ENCODE assay signal across 1 cellular context in the genomic region with DNA sequence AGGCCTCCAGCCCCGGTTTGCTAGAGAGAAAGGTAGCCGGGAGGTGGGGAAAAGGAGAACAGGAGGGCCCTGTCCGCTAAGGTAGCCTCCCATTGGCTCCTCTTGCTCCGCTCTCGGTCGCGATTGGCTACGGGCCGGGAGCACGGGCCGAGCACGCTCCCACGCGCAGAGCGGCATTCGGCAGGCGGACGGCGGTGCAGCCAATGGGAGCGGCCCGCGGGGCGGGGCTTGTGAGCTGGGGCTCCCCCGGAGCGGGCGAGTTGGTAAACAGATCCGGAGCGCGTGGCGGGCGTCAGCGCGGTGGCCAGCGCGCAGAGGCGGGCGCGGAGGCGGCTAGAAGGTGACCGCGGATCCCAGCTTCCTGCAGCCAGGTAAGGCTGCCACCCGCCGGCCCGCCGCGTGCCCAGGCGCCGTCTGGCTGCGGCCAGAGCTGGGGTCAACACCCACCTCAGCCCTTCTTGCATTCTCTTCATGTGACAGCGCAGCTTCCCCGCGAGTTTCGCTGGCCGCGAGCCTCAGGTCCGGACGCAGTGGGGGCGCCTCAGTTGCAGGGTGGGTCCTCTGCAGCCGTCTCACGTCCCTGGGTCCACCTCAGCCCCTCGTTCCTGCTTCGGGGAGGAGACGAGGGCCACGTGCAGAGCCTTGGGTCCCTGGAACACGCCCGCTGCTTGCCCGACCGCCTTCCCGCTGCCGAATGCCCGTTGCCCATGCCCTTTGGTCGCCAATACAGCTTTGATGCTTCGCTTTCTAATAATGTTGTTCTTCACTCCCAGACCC.
A peak's percentile ranks its signal among the peaks of the same experiment; 100 is the strongest.
TF ChIP-seq lines count a peak whose summit lies in the region.

Gene COQ8A, plus strand, starts transcription at position 266 of the 777 bp plus-strand sequence. CDS start 21,092 bp downstream, outside the sequence.

TF ChIP-seq in HepG2, 621 proteins besides CTCF, POLR2A, EP300 and RAD21 (continued from another document and continues in another):
- TF ChIP-seq, protein P1, sequence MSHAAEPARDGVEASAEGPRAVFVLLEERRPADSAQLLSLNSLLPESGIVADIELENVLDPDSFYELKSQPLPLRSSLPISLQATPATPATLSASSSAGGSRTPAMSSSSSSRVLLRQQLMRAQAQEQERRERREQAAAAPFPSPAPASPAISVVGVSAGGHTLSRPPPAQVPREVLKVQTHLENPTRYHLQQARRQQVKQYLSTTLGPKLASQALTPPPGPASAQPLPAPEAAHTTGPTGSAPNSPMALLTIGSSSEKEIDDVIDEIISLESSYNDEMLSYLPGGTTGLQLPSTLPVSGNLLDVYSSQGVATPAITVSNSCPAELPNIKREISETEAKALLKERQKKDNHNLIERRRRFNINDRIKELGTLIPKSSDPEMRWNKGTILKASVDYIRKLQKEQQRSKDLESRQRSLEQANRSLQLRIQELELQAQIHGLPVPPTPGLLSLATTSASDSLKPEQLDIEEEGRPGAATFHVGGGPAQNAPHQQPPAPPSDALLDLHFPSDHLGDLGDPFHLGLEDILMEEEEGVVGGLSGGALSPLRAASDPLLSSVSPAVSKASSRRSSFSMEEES (CRISPR knock-in tag; IDR thresholded peaks at IDR 0.05) = no peak
- peak; percentile 72 for TF ChIP-seq ZFP91 (CRISPR knock-in tag; IDR thresholded peaks at IDR 0.05; ENCODE audit: borderline replicate concordance)
- TF ChIP-seq, protein P2, sequence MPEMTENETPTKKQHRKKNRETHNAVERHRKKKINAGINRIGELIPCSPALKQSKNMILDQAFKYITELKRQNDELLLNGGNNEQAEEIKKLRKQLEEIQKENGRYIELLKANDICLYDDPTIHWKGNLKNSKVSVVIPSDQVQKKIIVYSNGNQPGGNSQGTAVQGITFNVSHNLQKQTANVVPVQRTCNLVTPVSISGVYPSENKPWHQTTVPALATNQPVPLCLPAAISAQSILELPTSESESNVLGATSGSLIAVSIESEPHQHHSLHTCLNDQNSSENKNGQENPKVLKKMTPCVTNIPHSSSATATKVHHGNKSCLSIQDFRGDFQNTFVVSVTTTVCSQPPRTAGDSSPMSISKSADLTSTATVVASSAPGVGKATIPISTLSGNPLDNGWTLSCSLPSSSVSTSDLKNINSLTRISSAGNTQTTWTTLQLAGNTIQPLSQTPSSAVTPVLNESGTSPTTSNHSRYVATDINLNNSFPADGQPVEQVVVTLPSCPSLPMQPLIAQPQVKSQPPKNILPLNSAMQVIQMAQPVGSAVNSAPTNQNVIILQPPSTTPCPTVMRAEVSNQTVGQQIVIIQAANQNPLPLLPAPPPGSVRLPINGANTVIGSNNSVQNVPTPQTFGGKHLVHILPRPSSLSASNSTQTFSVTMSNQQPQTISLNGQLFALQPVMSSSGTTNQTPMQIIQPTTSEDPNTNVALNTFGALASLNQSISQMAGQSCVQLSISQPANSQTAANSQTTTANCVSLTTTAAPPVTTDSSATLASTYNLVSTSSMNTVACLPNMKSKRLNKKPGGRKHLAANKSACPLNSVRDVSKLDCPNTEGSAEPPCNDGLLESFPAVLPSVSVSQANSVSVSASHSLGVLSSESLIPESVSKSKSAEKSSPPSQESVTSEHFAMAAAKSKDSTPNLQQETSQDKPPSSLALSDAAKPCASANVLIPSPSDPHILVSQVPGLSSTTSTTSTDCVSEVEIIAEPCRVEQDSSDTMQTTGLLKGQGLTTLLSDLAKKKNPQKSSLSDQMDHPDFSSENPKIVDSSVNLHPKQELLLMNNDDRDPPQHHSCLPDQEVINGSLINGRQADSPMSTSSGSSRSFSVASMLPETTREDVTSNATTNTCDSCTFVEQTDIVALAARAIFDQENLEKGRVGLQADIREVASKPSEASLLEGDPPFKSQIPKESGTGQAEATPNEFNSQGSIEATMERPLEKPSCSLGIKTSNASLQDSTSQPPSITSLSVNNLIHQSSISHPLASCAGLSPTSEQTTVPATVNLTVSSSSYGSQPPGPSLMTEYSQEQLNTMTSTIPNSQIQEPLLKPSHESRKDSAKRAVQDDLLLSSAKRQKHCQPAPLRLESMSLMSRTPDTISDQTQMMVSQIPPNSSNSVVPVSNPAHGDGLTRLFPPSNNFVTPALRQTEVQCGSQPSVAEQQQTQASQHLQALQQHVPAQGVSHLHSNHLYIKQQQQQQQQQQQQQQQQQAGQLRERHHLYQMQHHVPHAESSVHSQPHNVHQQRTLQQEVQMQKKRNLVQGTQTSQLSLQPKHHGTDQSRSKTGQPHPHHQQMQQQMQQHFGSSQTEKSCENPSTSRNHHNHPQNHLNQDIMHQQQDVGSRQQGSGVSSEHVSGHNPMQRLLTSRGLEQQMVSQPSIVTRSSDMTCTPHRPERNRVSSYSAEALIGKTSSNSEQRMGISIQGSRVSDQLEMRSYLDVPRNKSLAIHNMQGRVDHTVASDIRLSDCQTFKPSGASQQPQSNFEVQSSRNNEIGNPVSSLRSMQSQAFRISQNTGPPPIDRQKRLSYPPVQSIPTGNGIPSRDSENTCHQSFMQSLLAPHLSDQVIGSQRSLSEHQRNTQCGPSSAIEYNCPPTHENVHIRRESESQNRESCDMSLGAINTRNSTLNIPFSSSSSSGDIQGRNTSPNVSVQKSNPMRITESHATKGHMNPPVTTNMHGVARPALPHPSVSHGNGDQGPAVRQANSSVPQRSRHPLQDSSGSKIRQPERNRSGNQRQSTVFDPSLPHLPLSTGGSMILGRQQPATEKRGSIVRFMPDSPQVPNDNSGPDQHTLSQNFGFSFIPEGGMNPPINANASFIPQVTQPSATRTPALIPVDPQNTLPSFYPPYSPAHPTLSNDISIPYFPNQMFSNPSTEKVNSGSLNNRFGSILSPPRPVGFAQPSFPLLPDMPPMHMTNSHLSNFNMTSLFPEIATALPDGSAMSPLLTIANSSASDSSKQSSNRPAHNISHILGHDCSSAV (CRISPR knock-in tag; IDR thresholded peaks at IDR 0.05; ENCODE audit: borderline replicate concordance) = no peak
- peak; percentile 96 for TF ChIP-seq MXD4 (CRISPR knock-in tag; IDR thresholded peaks at IDR 0.05)
- 0 out of 2 replicates have a peak, but pooled peaks have one; percentile 11 for TF ChIP-seq AHDC1 (CRISPR knock-in tag; IDR thresholded peaks at IDR 0.05; ENCODE audit: borderline replicate concordance)
- TF ChIP-seq, protein P3, sequence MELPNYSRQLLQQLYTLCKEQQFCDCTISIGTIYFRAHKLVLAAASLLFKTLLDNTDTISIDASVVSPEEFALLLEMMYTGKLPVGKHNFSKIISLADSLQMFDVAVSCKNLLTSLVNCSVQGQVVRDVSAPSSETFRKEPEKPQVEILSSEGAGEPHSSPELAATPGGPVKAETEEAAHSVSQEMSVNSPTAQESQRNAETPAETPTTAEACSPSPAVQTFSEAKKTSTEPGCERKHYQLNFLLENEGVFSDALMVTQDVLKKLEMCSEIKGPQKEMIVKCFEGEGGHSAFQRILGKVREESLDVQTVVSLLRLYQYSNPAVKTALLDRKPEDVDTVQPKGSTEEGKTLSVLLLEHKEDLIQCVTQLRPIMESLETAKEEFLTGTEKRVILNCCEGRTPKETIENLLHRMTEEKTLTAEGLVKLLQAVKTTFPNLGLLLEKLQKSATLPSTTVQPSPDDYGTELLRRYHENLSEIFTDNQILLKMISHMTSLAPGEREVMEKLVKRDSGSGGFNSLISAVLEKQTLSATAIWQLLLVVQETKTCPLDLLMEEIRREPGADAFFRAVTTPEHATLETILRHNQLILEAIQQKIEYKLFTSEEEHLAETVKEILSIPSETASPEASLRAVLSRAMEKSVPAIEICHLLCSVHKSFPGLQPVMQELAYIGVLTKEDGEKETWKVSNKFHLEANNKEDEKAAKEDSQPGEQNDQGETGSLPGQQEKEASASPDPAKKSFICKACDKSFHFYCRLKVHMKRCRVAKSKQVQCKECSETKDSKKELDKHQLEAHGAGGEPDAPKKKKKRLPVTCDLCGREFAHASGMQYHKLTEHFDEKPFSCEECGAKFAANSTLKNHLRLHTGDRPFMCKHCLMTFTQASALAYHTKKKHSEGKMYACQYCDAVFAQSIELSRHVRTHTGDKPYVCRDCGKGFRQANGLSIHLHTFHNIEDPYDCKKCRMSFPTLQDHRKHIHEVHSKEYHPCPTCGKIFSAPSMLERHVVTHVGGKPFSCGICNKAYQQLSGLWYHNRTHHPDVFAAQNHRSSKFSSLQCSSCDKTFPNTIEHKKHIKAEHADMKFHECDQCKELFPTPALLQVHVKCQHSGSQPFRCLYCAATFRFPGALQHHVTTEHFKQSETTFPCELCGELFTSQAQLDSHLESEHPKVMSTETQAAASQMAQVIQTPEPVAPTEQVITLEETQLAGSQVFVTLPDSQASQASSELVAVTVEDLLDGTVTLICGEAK (IDR thresholded peaks at IDR 0.05) = no peak
- TF ChIP-seq, protein P3 (CRISPR knock-in tag; IDR thresholded peaks at IDR 0.05) = no peak; the same call in 1 of the 2 replicates
- TF ChIP-seq ZNF567 (CRISPR knock-in tag; IDR thresholded peaks at IDR 0.05; ENCODE audit: borderline replicate concordance) = 0 out of 2 replicates have a peak, but pooled peaks have one; percentile 69
- 0 out of 2 replicates have a peak, but pooled peaks have one; percentile 7 for TF ChIP-seq NCOA1 (CRISPR knock-in tag; IDR thresholded peaks at IDR 0.05)
- no peak for TF ChIP-seq ZNF383 (CRISPR knock-in tag; IDR thresholded peaks at IDR 0.05; ENCODE audit: borderline replicate concordance)
- peak; percentile 37; the same call in 1 of the 2 replicates for TF ChIP-seq ZNF709 (CRISPR knock-in tag; IDR thresholded peaks at IDR 0.05)
- TF ChIP-seq ZSCAN22 (CRISPR knock-in tag; IDR thresholded peaks at IDR 0.05) = no peak
- no peak for TF ChIP-seq SSRP1 (CRISPR knock-in tag; IDR thresholded peaks at IDR 0.05)
- TF ChIP-seq SP4 (CRISPR knock-in tag; IDR thresholded peaks at IDR 0.05) = peak; percentile 88
- peak; percentile 24; the same call in 1 of the 2 replicates for TF ChIP-seq KLF12 (CRISPR knock-in tag; IDR thresholded peaks at IDR 0.05; ENCODE audit: borderline replicate concordance)
- TF ChIP-seq ZBTB21 (CRISPR knock-in tag; IDR thresholded peaks at IDR 0.05) = no peak
- no peak for TF ChIP-seq MAFF (IDR thresholded peaks at IDR 0.05; ENCODE audit: low read depth, low read length)
